In genomic region chr20:31566332-31566657, GRCh38 we compare ENCODE assay signal across 15 cellular contexts. TPM values are rescaled to one million over a fixed set of nuclear protein-coding genes. Genes with fewer than 3 reads are reported as not detected.
DNase-seq lines count a peak whose midpoint lies in the region; ATAC-seq, FAIRE-seq and TF ChIP-seq lines count a peak whose summit lies in the region.
"Had no signal": no experiment of that assay in that cellular context is flagged by ENCODE, and none has a peak within 500 bp of the region (broad histone marks: within the 10 kb centered on the region; RNA-seq: fewer than 3 reads in every experiment).

No MANE protein-coding gene starts in this region.

- no peak for TF ChIP-seq POLR2A in K562 (conservative IDR thresholded peaks at IDR 0.05)

- 100% methylated on average over 1 of the region's 1 CpG for WGBS in K562 (ENCODE audit: insufficient coverage, low coverage, missing lambda C conversion rate)

- no peak overlapping the region for H2AFZ ChIP-seq in KMS-11 (ENCODE audit: low read depth)
- no peak overlapping the region for H2AFZ ChIP-seq in K562 (ENCODE audit: low read depth, low read length)

- ATAC-seq in K562, result no peak
- ATAC-seq in HG02623 (IDR thresholded peaks at IDR 0.05; ENCODE audit: unreplicated experiment), result no peak
- ATAC-seq: naive thymus-derived CD4-positive, alpha-beta T cell had no signal

- TF ChIP-seq CTCF in KMS-11 (conservative IDR thresholded peaks at IDR 0.05; ENCODE audit: low read depth, low read length), result no peak
- no peak for TF ChIP-seq CTCF in K562 (IDR thresholded peaks at IDR 0.05 in 2 of 3, conservative IDR thresholded peaks at IDR 0.05 in 1 of 3; ENCODE audit: insufficient read depth in 2 of 3, low read depth in 1 of 3, low read length in 3 of 3)

- no peak overlapping the region for H3K9ac ChIP-seq in KMS-11
- peak overlapping the region in 1 of 2 experiments; percentile 67; a peak in 2 of 4 replicates for H3K9ac ChIP-seq in K562 (ENCODE audit: insufficient read depth in 1 of 2, low read depth in 2 of 2, low read length in 2 of 2)

- H3K4me1 ChIP-seq in KMS-11 (ENCODE audit: low read depth, poor library complexity, severe bottlenecking), result peaks cover 100% of the 10 kb centered on the region
- peaks cover 9 to 46% of the 10 kb centered on the region in 2 experiments; a peak in 4 of 5 replicates for H3K4me1 ChIP-seq in K562 (replicated peaks in 1 of 2; ENCODE audit: control insufficient read depth in 2 of 2, insufficient read depth in 2 of 2, low read length in 2 of 2)
- H3K4me1 ChIP-seq in muscle layer of duodenum (ENCODE audit: control insufficient read depth in 1 of 2, insufficient read depth in 2 of 2, low read length in 2 of 2), result peaks cover 6 to 18% of the 10 kb centered on the region in 2 donors

- no peak for TF ChIP-seq RAD21 in K562 (CRISPR knock-in tag; conservative IDR thresholded peaks at IDR 0.05 in 1 of 2, IDR thresholded peaks at IDR 0.05 in 1 of 2)

- H3K4me2 ChIP-seq in KMS-11 (peak overlapping the region; percentile 58), K562 (ENCODE audit: insufficient read depth, low read length) (no peak overlapping the region)

- in situ Hi-C loops in K562 (cut with MboI), result no loop called here

- H4K20me1 ChIP-seq in KMS-11 (ENCODE audit: insufficient read depth) (no peaks in the 10 kb centered on the region), K562 (replicated peaks; ENCODE audit: control insufficient read depth, insufficient read depth, low read length) (no peaks in the 10 kb centered on the region)

- H3K4me3 ChIP-seq in KMS-11 (IDR thresholded peaks at IDR 0.05; ENCODE audit: insufficient read depth, low read depth, low read length) (no peak overlapping the region), K562 (no peak overlapping the region), muscle layer of duodenum (ENCODE audit: low read depth in 1 of 2, low read length in 2 of 2) (no peak overlapping the region)
- H3K4me3 ChIP-seq: right atrium auricular region had no signal

- DNase-seq in COLO668 (lab: John Stamatoyannopoulos, UW; ENCODE audit: unreplicated experiment) (peak; percentile 59), K562 (ENCODE audit: extremely low read depth in 1 of 4, low spot score in 3 of 4) (no peak), GM03348 (ENCODE audit: low spot score) (no peak)
- no peak for DNase-seq in stimulated activated naive CD4-positive, alpha-beta T cell treated with Interleukin-2 at 50 U/mL for 16 hours (lab: John Stamatoyannopoulos, UW)
- no peak for DNase-seq in activated CD4-positive, alpha-beta T cell treated with anti-CD3 and anti-CD28 coated beads for 1 hour
- DNase-seq: effector memory CD8-positive, alpha-beta T cell; GDM1; MV-4-11; naive thymus-derived CD4-positive, alpha-beta T cell; NCI-H446 treated with DMSO at 0.1 percent for 48 hours had no signal

- H3K9me1 ChIP-seq in K562 (ENCODE audit: control insufficient read depth, insufficient read depth, low read length), result no peaks in the 10 kb centered on the region

- FAIRE-seq in K562 (lab: Jason Lieb, UNC), result no peak
- FAIRE-seq: GM18507 had no signal

- no peaks in the 10 kb centered on the region for H3K27me3 ChIP-seq in KMS-11 (ENCODE audit: insufficient read depth, low read depth)
- no peaks in the 10 kb centered on the region for H3K27me3 ChIP-seq in K562 (ENCODE audit: control insufficient read depth in 2 of 2, insufficient read depth in 2 of 2, low read length in 2 of 2)
- H3K27me3 ChIP-seq in muscle layer of duodenum (ENCODE audit: low read depth, low read length), result no peaks in the 10 kb centered on the region
- H3K27me3 ChIP-seq: right atrium auricular region had no signal

- no peak for TF ChIP-seq EP300 in K562 (IDR thresholded peaks at IDR 0.05; ENCODE audit: low read length)

- no peaks in the 10 kb centered on the region for H3K9me3 ChIP-seq in K562 (replicated peaks; ENCODE audit: control insufficient read depth, insufficient read depth, low read depth, low read length)
- H3K9me3 ChIP-seq in muscle layer of duodenum (ENCODE audit: control insufficient read depth in 1 of 2, low read length in 2 of 2), result no peaks in the 10 kb centered on the region
- H3K9me3 ChIP-seq: right atrium auricular region had no signal

- H3K36me3 ChIP-seq in KMS-11 (ENCODE audit: insufficient read depth) (no peaks in the 10 kb centered on the region), K562 (ENCODE audit: control insufficient read depth, insufficient read depth, low read length) (peaks cover 91% of the 10 kb centered on the region), muscle layer of duodenum (ENCODE audit: control insufficient read depth in 1 of 2, insufficient read depth in 2 of 2, low read length in 2 of 2) (peaks cover 38 to 53% of the 10 kb centered on the region in 2 donors)

- BruUV-seq in K562 (replicated peaks; lab: Mats Ljungman, UMichigan), result no TSS peak

- POLR2A ChIA-PET in K562 (lab: Yijun Ruan, JAX), result interaction anchor here (0.6 to 5.9 kb wide), 5 partner anchors 9 to 67 kb away, joined by 3 to 73 read pairs (median 5); partner anchors contain the start of gene ID1

- H3K27ac ChIP-seq in KMS-11 (peak overlapping the region; percentile 88), K562 (ENCODE audit: extremely low read depth, low read depth, low read length) (no peak overlapping the region), muscle layer of duodenum (ENCODE audit: low read length) (peak overlapping the region; percentile 31)
- H3K27ac ChIP-seq: right atrium auricular region had no signal

- H3K79me2 ChIP-seq in KMS-11 (ENCODE audit: insufficient read depth, low read depth) (no peaks in the 10 kb centered on the region), K562 (ENCODE audit: control insufficient read depth, insufficient read depth, low read length) (no peaks in the 10 kb centered on the region; the same call in 2 of the 3 replicates)

- CTCF ChIA-PET in K562 (lab: Yijun Ruan, JAX; ENCODE audit: low intra/inter-chr PET ratio), result interaction anchor here (12.8 kb wide), 1 partner anchor 46 kb away, joined by 304 read pairs; no protein-coding TSS in a partner anchor

- intact Hi-C loops in K562 (cut with micrococcal nuclease), result no loop called here

TF ChIP-seq in K562, 482 proteins besides CTCF, POLR2A, EP300 and RAD21:
- peak; percentile 5 for TF ChIP-seq POLR2G (IDR thresholded peaks at IDR 0.05; ENCODE audit: low read depth, low read length)
- TF ChIP-seq SP2 (IDR thresholded peaks at IDR 0.05; ENCODE audit: extremely low read depth, low read depth, low read length, poor library complexity, severe bottlenecking), result no peak
TF ChIP-seq in K562: peak in this region for 1.

RNA-seq across cellular contexts. Expression of gene ID1, which starts 38.8 kb away (rescaled TPM):
- total RNA-seq in K562 (2011; cell fraction: chromatin; rRNA removed; ENCODE audit: low replicate concordance), result 71.5 and 250 TPM in 2 replicates
- total RNA-seq in K562 (2011; cell fraction: nucleolus; rRNA removed), result 362 and 403 TPM in 2 replicates
- 143 and 176 TPM in 2 replicates for total RNA-seq in K562 (2011; cell fraction: nucleoplasm; rRNA removed)
- total RNA-seq in K562 (2014; rRNA removed) (358 and 410 TPM in 2 replicates), K562 (2014; rRNA removed; fragmentation: Illumina TruSeq; extraction: Trizol) (40.1 and 40.5 TPM in 2 replicates), K562 (2015; rRNA removed; fragmentation: Illumina TruSeq; extraction: Trizol) (65.0 and 66.8 TPM in 2 replicates), K562 (2021) (160 and 167 TPM in 2 replicates)
- polyA plus RNA-seq in K562 (2011; rRNA removed) (75.8 and 119 TPM in 2 replicates), K562 (2014; fragmentation: Illumina TruSeq; extraction: Trizol) (20.8 and 50.8 TPM in 2 replicates), K562 (2014; fragmentation: Nextera tagmentation; extraction: Ambion mirVana) (1 to 10 TPM; 1.4 to 4.4 TPM), K562 (2014; rRNA removed) (298 and 319 TPM in 2 replicates)
- 230 and 856 TPM in 2 replicates for polyA plus RNA-seq in K562 (2011; cell fraction: cytosol; rRNA removed)
- polyA plus RNA-seq in K562 (2011; cell fraction: nucleus; rRNA removed), result 232 and 726 TPM in 2 replicates
- 82.5 and 140 TPM in 2 replicates for polyA plus RNA-seq in K562 (2012)
- polyA minus RNA-seq in K562 (2011; rRNA and poly(A)+ RNA removed), result 14.9 and 32.5 TPM in 2 replicates
- polyA minus RNA-seq in K562 (2011; cell fraction: cytosol; rRNA and poly(A)+ RNA removed), result 90.2 and 138 TPM in 2 replicates
- polyA minus RNA-seq in K562 (2011; cell fraction: nucleus; rRNA and poly(A)+ RNA removed), result 183 and 246 TPM in 2 replicates
- polyA plus RNA-seq: naive thymus-derived CD4-positive, alpha-beta T cell had no signal

RNA-seq across cellular contexts. Expression of gene HM13, which starts 52.1 kb away (rescaled TPM):
- total RNA-seq in K562 (2011; cell fraction: chromatin; rRNA removed; ENCODE audit: low replicate concordance), result 232 and 437 TPM in 2 replicates
- total RNA-seq in K562 (2011; cell fraction: nucleolus; rRNA removed), result 349 and 425 TPM in 2 replicates
- total RNA-seq in K562 (2011; cell fraction: nucleoplasm; rRNA removed), result 318 and 321 TPM in 2 replicates
- total RNA-seq in K562 (2014; rRNA removed), result 42.0 and 64.1 TPM in 2 replicates
- total RNA-seq in K562 (2014; rRNA removed; fragmentation: Illumina TruSeq; extraction: Trizol), result 61.7 and 62.1 TPM in 2 replicates
- 74.5 and 74.8 TPM in 2 replicates for total RNA-seq in K562 (2015; rRNA removed; fragmentation: Illumina TruSeq; extraction: Trizol)
- 136 and 146 TPM in 2 replicates for total RNA-seq in K562 (2021)
- polyA plus RNA-seq in K562 (2011; rRNA removed), result 112 and 125 TPM in 2 replicates
- 90.7 and 156 TPM in 2 replicates for polyA plus RNA-seq in K562 (2011; cell fraction: cytosol; rRNA removed)
- 116 and 132 TPM in 2 replicates for polyA plus RNA-seq in K562 (2011; cell fraction: nucleus; rRNA removed)
- polyA plus RNA-seq in K562 (2012), result 109 and 181 TPM in 2 replicates
- 98.4 and 102 TPM in 2 replicates for polyA plus RNA-seq in K562 (2014; fragmentation: Illumina TruSeq; extraction: Trizol)
- polyA plus RNA-seq in K562 (2014; fragmentation: Nextera tagmentation; extraction: Ambion mirVana), result 10 to 100 TPM in 1 of 2 experiments, 1 to 10 TPM in 1; 7.7 to 17.9 TPM
- polyA plus RNA-seq in K562 (2014; rRNA removed), result 99.6 and 111 TPM in 2 replicates
- 83.1 and 88.4 TPM in 2 replicates for polyA minus RNA-seq in K562 (2011; rRNA and poly(A)+ RNA removed)
- polyA minus RNA-seq in K562 (2011; cell fraction: cytosol; rRNA and poly(A)+ RNA removed), result 81.1 and 84.3 TPM in 2 replicates
- polyA minus RNA-seq in K562 (2011; cell fraction: nucleus; rRNA and poly(A)+ RNA removed), result 65.8 and 88.5 TPM in 2 replicates
